1 cellular context compared by ENCODE assay signal in the genomic region with DNA sequence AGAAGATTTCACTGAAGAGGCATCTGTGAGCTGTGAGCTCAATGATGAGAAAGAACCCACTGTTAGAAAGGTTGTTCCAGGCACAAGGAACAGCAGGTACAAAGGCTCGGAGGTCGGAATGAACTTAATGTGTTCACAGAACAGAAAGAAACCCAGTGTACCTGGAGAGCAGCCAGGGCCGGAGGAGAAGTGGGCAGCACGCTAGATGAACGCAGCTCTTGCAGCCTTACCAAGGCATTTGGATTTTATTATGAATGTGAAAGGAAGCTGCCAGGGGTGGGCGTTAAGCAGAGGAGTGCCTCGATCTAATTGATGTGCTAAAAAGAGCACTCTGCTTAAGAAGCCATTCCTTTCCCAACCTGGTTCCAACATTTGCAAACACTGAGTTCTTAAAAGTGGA.
TF ChIP-seq lines count a peak whose summit lies in the region.

No MANE protein-coding gene starts in this region.

TF ChIP-seq in H1, 55 proteins besides CTCF, POLR2A, EP300 and RAD21:
- 0 out of 4 replicates have a peak, but pooled peaks of 1 of the 2 experiments have one; percentile 32 for TF ChIP-seq HDAC2 (IDR thresholded peaks at IDR 0.05; ENCODE audit: borderline replicate concordance in 1 of 2, low read depth in 2 of 2, low read length in 2 of 2)
- TF ChIP-seq, protein P1, sequence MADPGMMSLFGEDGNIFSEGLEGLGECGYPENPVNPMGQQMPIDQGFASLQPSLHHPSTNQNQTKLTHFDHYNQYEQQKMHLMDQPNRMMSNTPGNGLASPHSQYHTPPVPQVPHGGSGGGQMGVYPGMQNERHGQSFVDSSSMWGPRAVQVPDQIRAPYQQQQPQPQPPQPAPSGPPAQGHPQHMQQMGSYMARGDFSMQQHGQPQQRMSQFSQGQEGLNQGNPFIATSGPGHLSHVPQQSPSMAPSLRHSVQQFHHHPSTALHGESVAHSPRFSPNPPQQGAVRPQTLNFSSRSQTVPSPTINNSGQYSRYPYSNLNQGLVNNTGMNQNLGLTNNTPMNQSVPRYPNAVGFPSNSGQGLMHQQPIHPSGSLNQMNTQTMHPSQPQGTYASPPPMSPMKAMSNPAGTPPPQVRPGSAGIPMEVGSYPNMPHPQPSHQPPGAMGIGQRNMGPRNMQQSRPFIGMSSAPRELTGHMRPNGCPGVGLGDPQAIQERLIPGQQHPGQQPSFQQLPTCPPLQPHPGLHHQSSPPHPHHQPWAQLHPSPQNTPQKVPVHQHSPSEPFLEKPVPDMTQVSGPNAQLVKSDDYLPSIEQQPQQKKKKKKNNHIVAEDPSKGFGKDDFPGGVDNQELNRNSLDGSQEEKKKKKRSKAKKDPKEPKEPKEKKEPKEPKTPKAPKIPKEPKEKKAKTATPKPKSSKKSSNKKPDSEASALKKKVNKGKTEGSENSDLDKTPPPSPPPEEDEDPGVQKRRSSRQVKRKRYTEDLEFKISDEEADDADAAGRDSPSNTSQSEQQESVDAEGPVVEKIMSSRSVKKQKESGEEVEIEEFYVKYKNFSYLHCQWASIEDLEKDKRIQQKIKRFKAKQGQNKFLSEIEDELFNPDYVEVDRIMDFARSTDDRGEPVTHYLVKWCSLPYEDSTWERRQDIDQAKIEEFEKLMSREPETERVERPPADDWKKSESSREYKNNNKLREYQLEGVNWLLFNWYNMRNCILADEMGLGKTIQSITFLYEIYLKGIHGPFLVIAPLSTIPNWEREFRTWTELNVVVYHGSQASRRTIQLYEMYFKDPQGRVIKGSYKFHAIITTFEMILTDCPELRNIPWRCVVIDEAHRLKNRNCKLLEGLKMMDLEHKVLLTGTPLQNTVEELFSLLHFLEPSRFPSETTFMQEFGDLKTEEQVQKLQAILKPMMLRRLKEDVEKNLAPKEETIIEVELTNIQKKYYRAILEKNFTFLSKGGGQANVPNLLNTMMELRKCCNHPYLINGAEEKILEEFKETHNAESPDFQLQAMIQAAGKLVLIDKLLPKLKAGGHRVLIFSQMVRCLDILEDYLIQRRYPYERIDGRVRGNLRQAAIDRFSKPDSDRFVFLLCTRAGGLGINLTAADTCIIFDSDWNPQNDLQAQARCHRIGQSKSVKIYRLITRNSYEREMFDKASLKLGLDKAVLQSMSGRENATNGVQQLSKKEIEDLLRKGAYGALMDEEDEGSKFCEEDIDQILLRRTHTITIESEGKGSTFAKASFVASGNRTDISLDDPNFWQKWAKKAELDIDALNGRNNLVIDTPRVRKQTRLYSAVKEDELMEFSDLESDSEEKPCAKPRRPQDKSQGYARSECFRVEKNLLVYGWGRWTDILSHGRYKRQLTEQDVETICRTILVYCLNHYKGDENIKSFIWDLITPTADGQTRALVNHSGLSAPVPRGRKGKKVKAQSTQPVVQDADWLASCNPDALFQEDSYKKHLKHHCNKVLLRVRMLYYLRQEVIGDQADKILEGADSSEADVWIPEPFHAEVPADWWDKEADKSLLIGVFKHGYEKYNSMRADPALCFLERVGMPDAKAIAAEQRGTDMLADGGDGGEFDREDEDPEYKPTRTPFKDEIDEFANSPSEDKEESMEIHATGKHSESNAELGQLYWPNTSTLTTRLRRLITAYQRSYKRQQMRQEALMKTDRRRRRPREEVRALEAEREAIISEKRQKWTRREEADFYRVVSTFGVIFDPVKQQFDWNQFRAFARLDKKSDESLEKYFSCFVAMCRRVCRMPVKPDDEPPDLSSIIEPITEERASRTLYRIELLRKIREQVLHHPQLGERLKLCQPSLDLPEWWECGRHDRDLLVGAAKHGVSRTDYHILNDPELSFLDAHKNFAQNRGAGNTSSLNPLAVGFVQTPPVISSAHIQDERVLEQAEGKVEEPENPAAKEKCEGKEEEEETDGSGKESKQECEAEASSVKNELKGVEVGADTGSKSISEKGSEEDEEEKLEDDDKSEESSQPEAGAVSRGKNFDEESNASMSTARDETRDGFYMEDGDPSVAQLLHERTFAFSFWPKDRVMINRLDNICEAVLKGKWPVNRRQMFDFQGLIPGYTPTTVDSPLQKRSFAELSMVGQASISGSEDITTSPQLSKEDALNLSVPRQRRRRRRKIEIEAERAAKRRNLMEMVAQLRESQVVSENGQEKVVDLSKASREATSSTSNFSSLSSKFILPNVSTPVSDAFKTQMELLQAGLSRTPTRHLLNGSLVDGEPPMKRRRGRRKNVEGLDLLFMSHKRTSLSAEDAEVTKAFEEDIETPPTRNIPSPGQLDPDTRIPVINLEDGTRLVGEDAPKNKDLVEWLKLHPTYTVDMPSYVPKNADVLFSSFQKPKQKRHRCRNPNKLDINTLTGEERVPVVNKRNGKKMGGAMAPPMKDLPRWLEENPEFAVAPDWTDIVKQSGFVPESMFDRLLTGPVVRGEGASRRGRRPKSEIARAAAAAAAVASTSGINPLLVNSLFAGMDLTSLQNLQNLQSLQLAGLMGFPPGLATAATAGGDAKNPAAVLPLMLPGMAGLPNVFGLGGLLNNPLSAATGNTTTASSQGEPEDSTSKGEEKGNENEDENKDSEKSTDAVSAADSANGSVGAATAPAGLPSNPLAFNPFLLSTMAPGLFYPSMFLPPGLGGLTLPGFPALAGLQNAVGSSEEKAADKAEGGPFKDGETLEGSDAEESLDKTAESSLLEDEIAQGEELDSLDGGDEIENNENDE (IDR thresholded peaks at IDR 0.05; ENCODE audit: insufficient replicate concordance, low read length) = no peak
- TF ChIP-seq KDM1A (IDR thresholded peaks at IDR 0.05; ENCODE audit: borderline replicate concordance, low read length) = peak; percentile 68; the same call in 1 of the 2 replicates
- no peak for TF ChIP-seq NANOG (IDR thresholded peaks at IDR 0.05; ENCODE audit: insufficient read depth, low read depth, low read length, poor library complexity, severe bottlenecking)
- 0 out of 2 replicates have a peak, but pooled peaks have one; percentile 17 for TF ChIP-seq EGR1 (IDR thresholded peaks at IDR 0.05; ENCODE audit: borderline replicate concordance, low read depth, low read length)
